In genomic region chr22:28882878-28883656, GRCh38 we compare ENCODE assay signal across 8 cellular contexts. TPM values are rescaled to one million over a fixed set of nuclear protein-coding genes. Genes with fewer than 3 reads are reported as not detected.
DNase-seq lines count a peak whose midpoint lies in the region; ATAC-seq and TF ChIP-seq lines count a peak whose summit lies in the region.

ZNRF3 (plus strand) TSS chr22:28883572; CDS start chr22:28883767, 195 bp downstream.

- peak within 1 kb of the TSS in 1 of 2 donors; percentile 47 for H3K9ac ChIP-seq in liver (ENCODE audit: low read depth in 1 of 2, low read length in 2 of 2)

- H3K9me3 ChIP-seq in liver (ENCODE audit: control insufficient read depth in 4 of 4, low read length in 3 of 4): no peaks in the 10 kb centered on the region

- POLR2A ChIA-PET in activated CD4-positive, alpha-beta memory T cell treated with anti-CD3 and anti-CD28 coated beads, Interleukin-2, amount 10 ng/mL, durations not matched to agents 7 days and 5 days (lab: Charles Lee): interaction anchor here (1.1 to 1.3 kb wide), 2 partner anchors 9 to 72 kb away, joined by 3 to 5 read pairs; no protein-coding TSS in a partner anchor

- peak in 1 of 2 donors; percentile 14 for TF ChIP-seq RAD21 in liver (IDR thresholded peaks at IDR 0.05)

- no peak for TF ChIP-seq CTCF in liver (IDR thresholded peaks at IDR 0.05; ENCODE audit: low read depth, low read length, missing input control)

- H3K4me3 ChIP-seq in liver (ENCODE audit: low read depth in 1 of 3, low read length in 3 of 3): peak within 1 kb of the TSS; percentile 80 to 87 (median 85)

- DNase-seq in NCI-H748 treated with DMSO at 0.1 percent for 48 hours (lab: John Stamatoyannopoulos, UW) (peak; percentile 60), dermis microvascular lymphatic vessel endothelial cell (ENCODE audit: low read depth in 2 of 2) (peak; percentile 80 to 96)
- peak; percentile 89 for DNase-seq in activated CD4-positive, alpha-beta memory T cell treated with anti-CD3 and anti-CD28 coated beads, Interleukin-2, amount 10 ng/mL, durations not matched to agents 7 days and 5 days
- DNase-seq in stimulated activated CD4-positive, alpha-beta T cell treated with anti-CD3 and anti-CD28 coated beads, Interleukin-2, amount 100 ng/mL, for 24 hours: peak; percentile 87 to 91

- H3K27me3 Mint-ChIP-seq in activated CD4-positive, alpha-beta memory T cell treated with anti-CD3 and anti-CD28 coated beads, Interleukin-2, amount 10 ng/mL, durations not matched to agents 7 days and 5 days: peaks cover 61% of the 10 kb centered on the region

- H3K27ac ChIP-seq in liver (ENCODE audit: low read depth in 1 of 2, low read length in 2 of 2): peak within 1 kb of the TSS; percentile 37 to 78

- H3K36me3 ChIP-seq in liver (ENCODE audit: control insufficient read depth in 4 of 4, insufficient read depth in 3 of 4, low read depth in 1 of 4, low read length in 3 of 4): no peaks in the 10 kb centered on the region

- no peaks in the 10 kb centered on the region for H3K36me3 Mint-ChIP-seq in activated CD4-positive, alpha-beta memory T cell treated with anti-CD3 and anti-CD28 coated beads, Interleukin-2, amount 10 ng/mL, durations not matched to agents 7 days and 5 days (ENCODE audit: low read depth)

- no peak within 1 kb of the TSS for H3K27ac Mint-ChIP-seq in activated CD4-positive, alpha-beta memory T cell treated with anti-CD3 and anti-CD28 coated beads, Interleukin-2, amount 10 ng/mL, durations not matched to agents 7 days and 5 days

- CTCF ChIA-PET in activated CD4-positive, alpha-beta memory T cell treated with anti-CD3 and anti-CD28 coated beads, Interleukin-2, amount 10 ng/mL, durations not matched to agents 7 days and 5 days (lab: Charles Lee): interaction anchor here (0.5 to 2.0 kb wide), 3 partner anchors 14 to 158 kb away, joined by 5 to 7 read pairs (median 6); no protein-coding TSS in a partner anchor

- no peaks in the 10 kb centered on the region for H3K9me3 Mint-ChIP-seq in activated CD4-positive, alpha-beta memory T cell treated with anti-CD3 and anti-CD28 coated beads, Interleukin-2, amount 10 ng/mL, durations not matched to agents 7 days and 5 days

- WGBS in liver: 1% methylated on average over 85 of the region's 85 CpGs

- H3K27me3 ChIP-seq in liver (ENCODE audit: control insufficient read depth in 4 of 4, insufficient read depth in 4 of 4, low read length in 3 of 4): no peaks in the 10 kb centered on the region

- ATAC-seq in GM18502 (IDR thresholded peaks at IDR 0.05; ENCODE audit: poor library complexity, unreplicated experiment): peak; percentile 68
- peak; percentile 58 for ATAC-seq in HG03469 (IDR thresholded peaks at IDR 0.05; ENCODE audit: unreplicated experiment)
- no peak for ATAC-seq in GM21447 (IDR thresholded peaks at IDR 0.05; ENCODE audit: unreplicated experiment)

- peaks cover 3 to 42% (median 30%) of the 10 kb centered on the region in 4 donors for H3K4me1 ChIP-seq in liver (ENCODE audit: control insufficient read depth in 4 of 4, insufficient read depth in 4 of 4, low read length in 3 of 4)

- H3K4me1 Mint-ChIP-seq in activated CD4-positive, alpha-beta memory T cell treated with anti-CD3 and anti-CD28 coated beads, Interleukin-2, amount 10 ng/mL, durations not matched to agents 7 days and 5 days: peaks cover 15% of the 10 kb centered on the region

- peak within 1 kb of the TSS; percentile 70 for H3K4me3 Mint-ChIP-seq in activated CD4-positive, alpha-beta memory T cell treated with anti-CD3 and anti-CD28 coated beads, Interleukin-2, amount 10 ng/mL, durations not matched to agents 7 days and 5 days

TF ChIP-seq in liver, 16 proteins besides CTCF, POLR2A, EP300 and RAD21:
- no peak for TF ChIP-seq GABPA (IDR thresholded peaks at IDR 0.05 in 1 of 2, conservative IDR thresholded peaks at IDR 0.05 in 1 of 2)
- peak; percentile 34 for TF ChIP-seq REST (IDR thresholded peaks at IDR 0.05)
- TF ChIP-seq SP1 (IDR thresholded peaks at IDR 0.05): peak; percentile 53
- peak; percentile 75 to 78 for TF ChIP-seq EGR1 (IDR thresholded peaks at IDR 0.05; ENCODE audit: low read depth in 2 of 2)
- peak; percentile 78 for TF ChIP-seq YY1 (IDR thresholded peaks at IDR 0.05)
TF ChIP-seq in liver: peak in this region for 4.

RNA-seq across cellular contexts. Expression of gene ZNRF3, which starts in this region (rescaled TPM):
- total RNA-seq in activated CD4-positive, alpha-beta memory T cell treated with anti-CD3 and anti-CD28 coated beads, Interleukin-2, amount 10 ng/mL, durations not matched to agents 7 days and 5 days: under 1 TPM; 0.40 to 0.58 TPM
- 1.5 and 2.5 TPM in 2 replicates for total RNA-seq in dermis microvascular lymphatic vessel endothelial cell
- 1 to 10 TPM; 5.0 to 5.9 TPM for total RNA-seq in liver
- polyA plus RNA-seq in liver: 1 to 10 TPM; 2.2 to 4.4 TPM

Comparison
In these comparisons a context has a peak if more than half of its experiments do, and no peak if none do; other contexts are left out.
1. Peak in DNase-seq in activated CD4-positive, alpha-beta memory T cell treated with anti-CD3 and anti-CD28 coated beads, Interleukin-2, amount 10 ng/mL, durations not matched to agents 7 days and 5 days; RNA of the gene not detected or under 1 TPM.